Comparison of ENCODE assay signal across 29 cellular contexts in genomic region chr13:79898996-79899395, GRCh38.
"Had no signal": no experiment of that assay in that cellular context is flagged by ENCODE, and none has a peak within 500 bp of the region (broad histone marks: within the 10 kb centered on the region; RNA-seq: fewer than 3 reads in every experiment).

No MANE protein-coding gene starts in this region.

- FAIRE-seq: kidney, TTC549 had no signal

- DNase-seq: activated CD4-positive, alpha-beta T cell treated with anti-CD3 and anti-CD28 coated beads, Interleukin-2, amount 10 ng/mL, durations not matched to agents 7 days and 5 days; activated CD8-positive, alpha-beta T cell treated with anti-CD3 and anti-CD28 coated beads for 36 hours; activated gamma-delta T cell treated with Interleukin-2 at 50 U/mL for 16 hours; activated naive CD4-positive, alpha-beta T cell treated with anti-CD3 and anti-CD28 coated beads, Interleukin-2, amount 50 U/mL, for 16 hours; activated T-cell treated with anti-CD3 and anti-CD28 coated beads, Interleukin-2, amount 50 U/mL, for 4 hours; amniotic stem cell; central memory CD4-positive, alpha-beta T cell; endodermal cell; kidney; midbrain; naive thymus-derived CD4-positive, alpha-beta T cell; occipital lobe; stimulated activated CD4-positive, alpha-beta T cell treated with anti-CD3 and anti-CD28 coated beads, Interleukin-15, amount 100 ng/mL, for 24 hours; stimulated activated CD4-positive, alpha-beta T cell treated with anti-CD3 and anti-CD28 coated beads, Interleukin-2, amount 100 ng/mL, for 24 hours; stimulated activated naive B cell treated with anti-CD40 and anti-IgM and Interleukin-4, amounts not matched to agents 10 μg/mL and 1 μg/mL and 100 μg/mL, for 72 hours; tibial artery; upper lobe of right lung; WERI-Rb-1 had no signal

- H3K4me2 ChIP-seq: hepatocyte had no signal

- H3K4me1 Mint-ChIP-seq: activated T-helper 17 cell treated with anti-CD3 and anti-CD28 coated beads, Interleukin-2, amount 50 U/mL, for 72 hours; endodermal cell; memory B cell; naive thymus-derived CD4-positive, alpha-beta T cell had no signal

- H3K27me3 ChIP-seq: esophagus muscularis mucosa, gastroesophageal sphincter, hepatocyte, right atrium auricular region, suprapubic skin, tibial artery, upper lobe of right lung had no signal

- H2AFZ ChIP-seq: hepatocyte, parathyroid adenoma had no signal

- H3K4me1 ChIP-seq: esophagus muscularis mucosa, gastroesophageal sphincter, parathyroid adenoma, right atrium auricular region, suprapubic skin, tibial artery, upper lobe of right lung had no signal

- H3K9ac ChIP-seq: parathyroid adenoma had no signal

- H3K27ac ChIP-seq: esophagus muscularis mucosa, gastroesophageal sphincter, hepatocyte, parathyroid adenoma, suprapubic skin, tibial artery, upper lobe of right lung, WERI-Rb-1 had no signal

- ATAC-seq: activated CD4-positive, CD25-positive, alpha-beta regulatory T cell treated with anti-CD3 and anti-CD28 coated beads, Interleukin-2, amount 50 U/mL, for 24 hours; activated CD8-positive, alpha-beta T cell treated with anti-CD3 and anti-CD28 coated beads for 36 hours; activated T-cell treated with anti-CD3 and anti-CD28 coated beads, Interleukin-2, amount 50 U/mL, for 4 hours; activated T-helper 17 cell treated with anti-CD3 and anti-CD28 coated beads, Interleukin-2, amount 50 U/mL, for 72 hours; gastroesophageal sphincter; naive thymus-derived CD4-positive, alpha-beta T cell; stimulated activated naive B cell treated with anti-CD40 and anti-IgM and Interleukin-4, amounts not matched to agents 10 μg/mL and 1 μg/mL and 100 μg/mL, for 72 hours; upper lobe of right lung had no signal

- H3K4me3 Mint-ChIP-seq: activated CD4-positive, alpha-beta T cell treated with anti-CD3 and anti-CD28 coated beads, Interleukin-2, amount 10 ng/mL, durations not matched to agents 7 days and 5 days; activated CD8-positive, alpha-beta T cell treated with anti-CD3 and anti-CD28 coated beads for 36 hours; activated T-cell treated with anti-CD3 and anti-CD28 coated beads, Interleukin-2, amount 50 U/mL, for 4 hours; activated T-helper 17 cell treated with anti-CD3 and anti-CD28 coated beads, Interleukin-2, amount 50 U/mL, for 72 hours; dendritic cell treated with granulocyte-macrophage colony-stimulating factor and Interleukin-4, amounts not matched to agents 40 ng/mL and 50 ng/mL, for 4 days; endodermal cell; memory B cell; naive thymus-derived CD4-positive, alpha-beta T cell; stimulated activated naive B cell treated with anti-CD40 and anti-IgM and Interleukin-4, amounts not matched to agents 10 μg/mL and 1 μg/mL and 100 μg/mL, for 72 hours had no signal

- H3K27me3 Mint-ChIP-seq: activated CD4-positive, alpha-beta T cell treated with anti-CD3 and anti-CD28 coated beads, Interleukin-2, amount 10 ng/mL, durations not matched to agents 7 days and 5 days; activated CD8-positive, alpha-beta T cell treated with anti-CD3 and anti-CD28 coated beads for 36 hours; activated T-helper 17 cell treated with anti-CD3 and anti-CD28 coated beads, Interleukin-2, amount 50 U/mL, for 72 hours; dendritic cell treated with granulocyte-macrophage colony-stimulating factor and Interleukin-4, amounts not matched to agents 40 ng/mL and 50 ng/mL, for 4 days; memory B cell; naive thymus-derived CD4-positive, alpha-beta T cell; stimulated activated naive B cell treated with anti-CD40 and anti-IgM and Interleukin-4, amounts not matched to agents 10 μg/mL and 1 μg/mL and 100 μg/mL, for 72 hours had no signal

- H3K27ac Mint-ChIP-seq: activated CD4-positive, alpha-beta T cell treated with anti-CD3 and anti-CD28 coated beads, Interleukin-2, amount 10 ng/mL, durations not matched to agents 7 days and 5 days; activated CD8-positive, alpha-beta T cell treated with anti-CD3 and anti-CD28 coated beads for 36 hours; activated T-helper 17 cell treated with anti-CD3 and anti-CD28 coated beads, Interleukin-2, amount 50 U/mL, for 72 hours; dendritic cell treated with granulocyte-macrophage colony-stimulating factor and Interleukin-4, amounts not matched to agents 40 ng/mL and 50 ng/mL, for 4 days; endodermal cell; memory B cell; naive thymus-derived CD4-positive, alpha-beta T cell; stimulated activated naive B cell treated with anti-CD40 and anti-IgM and Interleukin-4, amounts not matched to agents 10 μg/mL and 1 μg/mL and 100 μg/mL, for 72 hours had no signal

- H3K9me3 Mint-ChIP-seq: activated CD4-positive, alpha-beta T cell treated with anti-CD3 and anti-CD28 coated beads, Interleukin-2, amount 10 ng/mL, durations not matched to agents 7 days and 5 days; activated CD8-positive, alpha-beta T cell treated with anti-CD3 and anti-CD28 coated beads for 36 hours; activated T-cell treated with anti-CD3 and anti-CD28 coated beads, Interleukin-2, amount 50 U/mL, for 4 hours; activated T-helper 17 cell treated with anti-CD3 and anti-CD28 coated beads, Interleukin-2, amount 50 U/mL, for 72 hours; dendritic cell treated with granulocyte-macrophage colony-stimulating factor and Interleukin-4, amounts not matched to agents 40 ng/mL and 50 ng/mL, for 4 days; memory B cell; stimulated activated naive B cell treated with anti-CD40 and anti-IgM and Interleukin-4, amounts not matched to agents 10 μg/mL and 1 μg/mL and 100 μg/mL, for 72 hours had no signal

- H3K4me3 ChIP-seq: esophagus muscularis mucosa, gastroesophageal sphincter, hepatocyte, right atrium auricular region, suprapubic skin, tibial artery, upper lobe of right lung had no signal

- H3K79me2 ChIP-seq: hepatocyte, parathyroid adenoma had no signal

- H3K9me3 ChIP-seq: esophagus muscularis mucosa, gastroesophageal sphincter, right atrium auricular region, suprapubic skin, tibial artery, upper lobe of right lung had no signal

- H3K36me3 Mint-ChIP-seq: memory B cell; naive thymus-derived CD4-positive, alpha-beta T cell; stimulated activated naive B cell treated with anti-CD40 and anti-IgM and Interleukin-4, amounts not matched to agents 10 μg/mL and 1 μg/mL and 100 μg/mL, for 72 hours had no signal

- H3K36me3 ChIP-seq: esophagus muscularis mucosa, gastroesophageal sphincter, right atrium auricular region, suprapubic skin, tibial artery, upper lobe of right lung, WERI-Rb-1 had no signal
